Comparison of ENCODE assay signal across 24 cellular contexts in genomic region chr6:67663105-67663895, GRCh38.
"Had no signal": no experiment of that assay in that cellular context is flagged by ENCODE, and none has a peak within 500 bp of the region (broad histone marks: within the 10 kb centered on the region; RNA-seq: fewer than 3 reads in every experiment).

No MANE protein-coding gene starts in this region.

- H3K36me3 ChIP-seq: adrenal gland, Peyer's patch had no signal

- H3K36me3 Mint-ChIP-seq: activated naive CD8-positive, alpha-beta T cell treated with anti-CD3 and anti-CD28 coated beads, Interleukin-2, amount 10 ng/mL, durations not matched to agents 7 days and 5 days had no signal

- H3K4me3 ChIP-seq: adrenal gland, Peyer's patch had no signal

- DNase-seq: activated B cell treated with CpG ODN at 0.5 μM for 24 hours; activated CD4-positive, alpha-beta memory T cell treated with anti-CD3 and anti-CD28 coated beads, Interleukin-2, amount 10 ng/mL, durations not matched to agents 7 days and 5 days; activated CD4-positive, alpha-beta T cell treated with anti-CD3 and anti-CD28 coated beads, Interleukin-2, amount 50 U/mL, for 1 hour; activated naive CD4-positive, alpha-beta T cell treated with anti-CD3 and anti-CD28 coated beads, Interleukin-2, amount 50 U/mL, for 16 hours; activated naive CD8-positive, alpha-beta T cell treated with anti-CD3 and anti-CD28 coated beads, Interleukin-2, amount 10 ng/mL, durations not matched to agents 7 days and 5 days; adrenal gland; anterior cingulate cortex; caudate nucleus; Kasumi-1; KBM-7; NCI-H1092; NCI-H1417 treated with DMSO at 0.1 percent for 48 hours; NCI-H1694; NCI-H2029; NCI-H2107; NCI-H2171 treated with DMSO at 0.1 percent for 48 hours; NCI-H345; NCI-H510A treated with DMSO at 0.1 percent for 48 hours; NCI-H69; NK-92 treated with Interleukin-12 subunit alpha and Interleukin-12 subunit beta, amount 100 ng/mL, for 24 hours; Peyer's patch; SIG-M5; T-helper 17 cell; T-helper 9 cell had no signal

- ATAC-seq: T-helper 17 cell had no signal

- H3K4me1 ChIP-seq: adrenal gland, Peyer's patch had no signal

- H3K27ac ChIP-seq: adrenal gland, Peyer's patch had no signal

- H3K9me3 ChIP-seq: adrenal gland had no signal

- H3K4me1 Mint-ChIP-seq: activated B cell treated with CpG ODN at 0.5 μM for 24 hours; activated CD4-positive, alpha-beta memory T cell treated with anti-CD3 and anti-CD28 coated beads, Interleukin-2, amount 10 ng/mL, durations not matched to agents 7 days and 5 days; activated naive CD8-positive, alpha-beta T cell treated with anti-CD3 and anti-CD28 coated beads, Interleukin-2, amount 10 ng/mL, durations not matched to agents 7 days and 5 days; T-helper 17 cell had no signal

- H3K27me3 ChIP-seq: adrenal gland, Peyer's patch had no signal

- H3K27me3 Mint-ChIP-seq: activated B cell treated with CpG ODN at 0.5 μM for 24 hours; activated CD4-positive, alpha-beta memory T cell treated with anti-CD3 and anti-CD28 coated beads, Interleukin-2, amount 10 ng/mL, durations not matched to agents 7 days and 5 days; activated naive CD8-positive, alpha-beta T cell treated with anti-CD3 and anti-CD28 coated beads, Interleukin-2, amount 10 ng/mL, durations not matched to agents 7 days and 5 days; T-helper 17 cell had no signal

- H3K4me3 Mint-ChIP-seq: activated B cell treated with CpG ODN at 0.5 μM for 24 hours; activated CD4-positive, alpha-beta memory T cell treated with anti-CD3 and anti-CD28 coated beads, Interleukin-2, amount 10 ng/mL, durations not matched to agents 7 days and 5 days; activated naive CD8-positive, alpha-beta T cell treated with anti-CD3 and anti-CD28 coated beads, Interleukin-2, amount 10 ng/mL, durations not matched to agents 7 days and 5 days; T-helper 17 cell had no signal

- H3K27ac Mint-ChIP-seq: activated B cell treated with CpG ODN at 0.5 μM for 24 hours; activated CD4-positive, alpha-beta memory T cell treated with anti-CD3 and anti-CD28 coated beads, Interleukin-2, amount 10 ng/mL, durations not matched to agents 7 days and 5 days; activated naive CD8-positive, alpha-beta T cell treated with anti-CD3 and anti-CD28 coated beads, Interleukin-2, amount 10 ng/mL, durations not matched to agents 7 days and 5 days; T-helper 17 cell had no signal
